Comparison of ENCODE assay signal across 14 cellular contexts in genomic region chr9:128454991-128455390, GRCh38. TPM values are rescaled to one million over a fixed set of nuclear protein-coding genes. Genes with fewer than 3 reads are reported as not detected.
DNase-seq lines count a peak whose midpoint lies in the region; ATAC-seq and TF ChIP-seq lines count a peak whose summit lies in the region.
"Had no signal": no experiment of that assay in that cellular context is flagged by ENCODE, and none has a peak within 500 bp of the region (broad histone marks: within the 10 kb centered on the region; RNA-seq: fewer than 3 reads in every experiment).

No MANE protein-coding gene starts in this region.

- H3K27me3 ChIP-seq in spleen (replicated peaks in 1 of 7), result no peaks in the 10 kb centered on the region

- no peak for ATAC-seq in activated CD8-positive, alpha-beta memory T cell treated with anti-CD3 and anti-CD28 coated beads, Interleukin-2, amount 10 ng/mL, durations not matched to agents 7 days and 5 days
- no peak for ATAC-seq in activated naive CD8-positive, alpha-beta T cell treated with anti-CD3 and anti-CD28 coated beads, Interleukin-2, amount 10 ng/mL, durations not matched to agents 7 days and 5 days (ENCODE audit: low read depth)
- no peak for ATAC-seq in HG02571 (IDR thresholded peaks at IDR 0.05; ENCODE audit: unreplicated experiment)

- TF ChIP-seq POLR2A in spleen (IDR thresholded peaks at IDR 0.05), result no peak

- H3K4me3 Mint-ChIP-seq in activated CD8-positive, alpha-beta memory T cell treated with anti-CD3 and anti-CD28 coated beads, Interleukin-2, amount 10 ng/mL, durations not matched to agents 7 days and 5 days, result peak overlapping the region; percentile 8
- peak overlapping the region; percentile 96 for H3K4me3 Mint-ChIP-seq in activated naive CD8-positive, alpha-beta T cell treated with anti-CD3 and anti-CD28 coated beads, Interleukin-2, amount 10 ng/mL, durations not matched to agents 7 days and 5 days
- H3K4me3 Mint-ChIP-seq in osteocyte (ENCODE audit: unreplicated experiment), result peak overlapping the region; percentile 89

- CTCF ChIA-PET in activated CD8-positive, alpha-beta memory T cell treated with anti-CD3 and anti-CD28 coated beads, Interleukin-2, amount 10 ng/mL, durations not matched to agents 7 days and 5 days (lab: Charles Lee), result interaction anchor here (1.1 to 1.3 kb wide), 2 partner anchors 16 to 159 kb away, joined by 3 to 6 read pairs; no protein-coding TSS in a partner anchor

- H3K4me1 Mint-ChIP-seq in activated CD8-positive, alpha-beta memory T cell treated with anti-CD3 and anti-CD28 coated beads, Interleukin-2, amount 10 ng/mL, durations not matched to agents 7 days and 5 days, result peaks cover 21% of the 10 kb centered on the region
- peaks cover 18% of the 10 kb centered on the region for H3K4me1 Mint-ChIP-seq in activated naive CD8-positive, alpha-beta T cell treated with anti-CD3 and anti-CD28 coated beads, Interleukin-2, amount 10 ng/mL, durations not matched to agents 7 days and 5 days
- H3K4me1 Mint-ChIP-seq in osteocyte (ENCODE audit: unreplicated experiment), result peaks cover 13% of the 10 kb centered on the region

- TF ChIP-seq CTCF in osteocyte (IDR thresholded peaks at IDR 0.05), result no peak
- no peak for TF ChIP-seq CTCF in spleen (IDR thresholded peaks at IDR 0.05 in 8 of 11, conservative IDR thresholded peaks at IDR 0.05 in 3 of 11)

- no peaks in the 10 kb centered on the region for H3K9me3 ChIP-seq in spleen
- H3K9me3 ChIP-seq: HAP-1 had no signal

- H3K27ac Mint-ChIP-seq in activated CD8-positive, alpha-beta memory T cell treated with anti-CD3 and anti-CD28 coated beads, Interleukin-2, amount 10 ng/mL, durations not matched to agents 7 days and 5 days, result no peak overlapping the region
- peak overlapping the region; percentile 24 for H3K27ac Mint-ChIP-seq in activated naive CD8-positive, alpha-beta T cell treated with anti-CD3 and anti-CD28 coated beads, Interleukin-2, amount 10 ng/mL, durations not matched to agents 7 days and 5 days
- peak overlapping the region; percentile 93 for H3K27ac Mint-ChIP-seq in osteocyte (ENCODE audit: unreplicated experiment)

- H3K4me3 ChIP-seq in spleen, result no peak overlapping the region

- intact Hi-C loops in spleen (cut with DNase I; ENCODE audit: low total_unique reads), result no loop called here

- POLR2A ChIA-PET in activated naive CD8-positive, alpha-beta T cell treated with anti-CD3 and anti-CD28 coated beads, Interleukin-2, amount 10 ng/mL, durations not matched to agents 7 days and 5 days (lab: Charles Lee), result no interaction called here

- H3K27me3 Mint-ChIP-seq in activated CD8-positive, alpha-beta memory T cell treated with anti-CD3 and anti-CD28 coated beads, Interleukin-2, amount 10 ng/mL, durations not matched to agents 7 days and 5 days, result no peaks in the 10 kb centered on the region
- H3K27me3 Mint-ChIP-seq in activated naive CD8-positive, alpha-beta T cell treated with anti-CD3 and anti-CD28 coated beads, Interleukin-2, amount 10 ng/mL, durations not matched to agents 7 days and 5 days, result no peaks in the 10 kb centered on the region
- H3K27me3 Mint-ChIP-seq in osteocyte (ENCODE audit: unreplicated experiment), result no peaks in the 10 kb centered on the region

- no peak overlapping the region for H3K27ac ChIP-seq in spleen

- DNase-seq in activated CD8-positive, alpha-beta memory T cell treated with anti-CD3 and anti-CD28 coated beads, Interleukin-2, amount 10 ng/mL, durations not matched to agents 7 days and 5 days, result no peak
- no peak for DNase-seq in activated CD8-positive, alpha-beta memory T cell treated with anti-CD3 and anti-CD28 coated beads, Interleukin-2, amount 50 U/mL, for 4 hours
- DNase-seq in NCI-H2227 (lab: John Stamatoyannopoulos, UW; ENCODE audit: unreplicated experiment), result peak; percentile 63
- DNase-seq in activated naive CD8-positive, alpha-beta T cell treated with anti-CD3 and anti-CD28 coated beads, Interleukin-2, amount 10 ng/mL, durations not matched to agents 7 days and 5 days, result no peak
- DNase-seq in osteocyte (ENCODE audit: extremely low spot score, unreplicated experiment), result no peak
- no peak for DNase-seq in spleen
- no peak for DNase-seq in effector CD4-positive, alpha-beta T cell
- DNase-seq: activated CD8-positive, alpha-beta memory T cell treated with anti-CD3 and anti-CD28 coated beads, Interleukin-2, amount 50 U/mL, for 48 hours; cerebellar nuclear complex; NCI-H526 treated with DMSO at 0.1 percent for 48 hours; stimulated activated CD4-positive, alpha-beta T cell treated with anti-CD3 and anti-CD28 coated beads, Interleukin-15, amount 100 ng/mL, for 24 hours; stimulated activated naive CD4-positive, alpha-beta T cell treated with Interleukin-2 at 50 U/mL for 16 hours had no signal

- 85 to 92% (median 89%) methylated on average over 14 of the region's 14 CpGs for WGBS in spleen, 5 donors

- H3K36me3 ChIP-seq in spleen, result peaks cover 0 to 10% (median 4%) of the 10 kb centered on the region in 6 donors

- peaks cover 2% of the 10 kb centered on the region for H3K36me3 Mint-ChIP-seq in activated CD8-positive, alpha-beta memory T cell treated with anti-CD3 and anti-CD28 coated beads, Interleukin-2, amount 10 ng/mL, durations not matched to agents 7 days and 5 days
- peaks cover 6% of the 10 kb centered on the region for H3K36me3 Mint-ChIP-seq in activated naive CD8-positive, alpha-beta T cell treated with anti-CD3 and anti-CD28 coated beads, Interleukin-2, amount 10 ng/mL, durations not matched to agents 7 days and 5 days
- H3K36me3 Mint-ChIP-seq in osteocyte (ENCODE audit: unreplicated experiment), result peaks cover 2% of the 10 kb centered on the region

- H3K4me1 ChIP-seq in spleen, result peaks cover 5 to 24% (median 17%) of the 10 kb centered on the region in 6 donors
- H3K4me1 ChIP-seq: HAP-1 had no signal

- H3K9me3 Mint-ChIP-seq in activated CD8-positive, alpha-beta memory T cell treated with anti-CD3 and anti-CD28 coated beads, Interleukin-2, amount 10 ng/mL, durations not matched to agents 7 days and 5 days (ENCODE audit: low read depth), result no peaks in the 10 kb centered on the region
- H3K9me3 Mint-ChIP-seq in activated naive CD8-positive, alpha-beta T cell treated with anti-CD3 and anti-CD28 coated beads, Interleukin-2, amount 10 ng/mL, durations not matched to agents 7 days and 5 days, result no peaks in the 10 kb centered on the region
- H3K9me3 Mint-ChIP-seq in osteocyte (ENCODE audit: unreplicated experiment), result no peaks in the 10 kb centered on the region

RNA-seq across cellular contexts. Expression of gene ODF2, which starts 0.8 kb away (rescaled TPM):
- total RNA-seq in activated CD8-positive, alpha-beta memory T cell treated with anti-CD3 and anti-CD28 coated beads, Interleukin-2, amount 10 ng/mL, durations not matched to agents 7 days and 5 days, result 10 to 100 TPM; 71.8 to 82.7 TPM
- 10 to 100 TPM; 64.9 to 65.0 TPM for total RNA-seq in activated naive CD8-positive, alpha-beta T cell treated with anti-CD3 and anti-CD28 coated beads, Interleukin-2, amount 10 ng/mL, durations not matched to agents 7 days and 5 days
- total RNA-seq in osteocyte (37.7 and 40.5 TPM in 2 replicates), spleen (10 to 100 TPM; 25.4 to 37.5 (median 30.9) TPM)
- 10 to 100 TPM; 13.4 to 16.5 (median 15.2) TPM for polyA plus RNA-seq in spleen

RNA-seq across cellular contexts. Expression of gene CERCAM, which starts 34.3 kb away (rescaled TPM):
- 10 to 100 TPM in 1 of 2 experiments, 1 to 10 TPM in 1; 5.2 to 12.2 TPM for total RNA-seq in activated CD8-positive, alpha-beta memory T cell treated with anti-CD3 and anti-CD28 coated beads, Interleukin-2, amount 10 ng/mL, durations not matched to agents 7 days and 5 days
- 1 to 10 TPM; 3.5 to 3.7 TPM for total RNA-seq in activated naive CD8-positive, alpha-beta T cell treated with anti-CD3 and anti-CD28 coated beads, Interleukin-2, amount 10 ng/mL, durations not matched to agents 7 days and 5 days
- total RNA-seq in osteocyte (128 and 132 TPM in 2 replicates), spleen (10 to 100 TPM in 4 of 7 donors, 1 to 10 TPM in 3; 8.3 to 22.7 (median 10.0) TPM)
- polyA plus RNA-seq in spleen, result 1 to 10 TPM; 3.8 to 7.4 (median 5.0) TPM

RNA-seq across cellular contexts. Expression of gene GLE1, which starts 49.5 kb away (rescaled TPM):
- 10 to 100 TPM; 51.0 to 55.7 TPM for total RNA-seq in activated CD8-positive, alpha-beta memory T cell treated with anti-CD3 and anti-CD28 coated beads, Interleukin-2, amount 10 ng/mL, durations not matched to agents 7 days and 5 days
- 10 to 100 TPM; 39.3 to 41.6 TPM for total RNA-seq in activated naive CD8-positive, alpha-beta T cell treated with anti-CD3 and anti-CD28 coated beads, Interleukin-2, amount 10 ng/mL, durations not matched to agents 7 days and 5 days
- total RNA-seq in osteocyte, result 17.2 and 17.4 TPM in 2 replicates
- total RNA-seq in spleen, result 10 to 100 TPM; 20.8 to 31.2 (median 25.8) TPM
- polyA plus RNA-seq in spleen, result 10 to 100 TPM; 14.3 to 15.1 (median 14.7) TPM

Comparison
In these comparisons a context has a peak if more than half of its experiments do, and no peak if none do; other contexts are left out.
1. H3K4me3 Mint-ChIP-seq: peak in every context shown above with its lines; median percentile 96 in activated naive CD8-positive, alpha-beta T cell treated with anti-CD3 and anti-CD28 coated beads, Interleukin-2, amount 10 ng/mL, durations not matched to agents 7 days and 5 days; 89 in osteocyte; 8 in activated CD8-positive, alpha-beta memory T cell treated with anti-CD3 and anti-CD28 coated beads, Interleukin-2, amount 10 ng/mL, durations not matched to agents 7 days and 5 days.